9 cellular contexts compared by ENCODE assay signal in genomic region chr11:6233984-6234313, GRCh38. TPM values are rescaled to one million over a fixed set of nuclear protein-coding genes. Genes with fewer than 3 reads are reported as not detected.
DNase-seq lines count a peak whose midpoint lies in the region; ATAC-seq, FAIRE-seq and TF ChIP-seq lines count a peak whose summit lies in the region.
"Had no signal": no experiment of that assay in that cellular context is flagged by ENCODE, and none has a peak within 500 bp of the region (broad histone marks: within the 10 kb centered on the region; RNA-seq: fewer than 3 reads in every experiment).

No MANE protein-coding gene starts in this region.

- BruUV-seq in OCI-LY7 (replicated peaks; lab: Mats Ljungman, UMichigan), result no TSS peak

- 0 to 1% methylated on average over 9 of the region's 9 CpGs for WGBS in pancreas, 2 donors

- no peaks in the 10 kb centered on the region for H3K27me3 ChIP-seq in pancreas

- DNase-seq in OCI-LY7 (ENCODE audit: low spot score) (no peak), epithelial cell of prostate (ENCODE audit: low read depth, low spot score) (no peak), pancreas (no peak), anterior cingulate cortex (lab: John Stamatoyannopoulos, UW) (no peak), NCI-H345 (lab: John Stamatoyannopoulos, UW) (no peak), HuH-7 (ENCODE audit: low spot score) (no peak)
- DNase-seq in stimulated activated naive CD4-positive, alpha-beta T cell treated with Interleukin-2 at 50 U/mL for 16 hours (lab: John Stamatoyannopoulos, UW), result no peak

- H3K9me2 ChIP-seq in OCI-LY7 (ENCODE audit: insufficient read depth, low read length), result no peaks in the 10 kb centered on the region

- H3K36me3 ChIP-seq in OCI-LY7 (ENCODE audit: insufficient read depth, low read length) (no peaks in the 10 kb centered on the region), pancreas (no peaks in the 10 kb centered on the region)

- no peaks in the 10 kb centered on the region; the same call in 1 of the 2 replicates for H4K20me1 ChIP-seq in OCI-LY7 (ENCODE audit: insufficient read depth, low read length)

- TF ChIP-seq CTCF in OCI-LY7 (conservative IDR thresholded peaks at IDR 0.05; ENCODE audit: low read length) (no peak), pancreas (IDR thresholded peaks at IDR 0.05) (no peak)

- H3K27ac ChIP-seq in OCI-LY7 (ENCODE audit: low read depth, low read length, poor library complexity, severe bottlenecking), result no peak overlapping the region
- peak overlapping the region; percentile 41 for H3K27ac ChIP-seq in epithelial cell of prostate
- H3K27ac ChIP-seq in pancreas, result peak overlapping the region; percentile 45 to 59 (median 46)

- H3K4me3 ChIP-seq in OCI-LY7 (ENCODE audit: low read depth, low read length, poor library complexity, severe bottlenecking) (peak overlapping the region; percentile 86), pancreas (peak overlapping the region; percentile 70 to 75 (median 72))

- intact Hi-C loops in OCI-LY7 (cut with micrococcal nuclease; ENCODE audit: unreplicated experiment) (loop anchor here (10.0 kb wide), 3 partner anchors 451 to 691 kb away; partner anchors contain the start of genes MRPL17, OR2D3, TRIM22 and TRIM5), pancreas (cut with DNase I) (no loop called here)

- POLR2A ChIA-PET in OCI-LY7 (lab: Charles Lee), result interaction anchor here (1.0 to 2.1 kb wide), 3 partner anchors 10 to 66 kb away, joined by 5 to 6 read pairs (median 5); no protein-coding TSS in a partner anchor

- H3K4me2 ChIP-seq in OCI-LY7 (ENCODE audit: low read length), result peak overlapping the region; percentile 88

- H3K9me3 ChIP-seq in OCI-LY7 (ENCODE audit: low read length), result no peaks in the 10 kb centered on the region
- H3K9me3 ChIP-seq in pancreas, result no peaks in the 10 kb centered on the region

- no peak for FAIRE-seq in pancreas (lab: Jason Lieb, UNC)

- ATAC-seq in GM21723 (IDR thresholded peaks at IDR 0.05; ENCODE audit: unreplicated experiment), result peak; percentile 0
- ATAC-seq in pancreas, result peak in 2 of 4 donors; percentile 0 to 3

- H3K4me1 ChIP-seq in OCI-LY7 (ENCODE audit: insufficient read depth, low read length, poor library complexity, severe bottlenecking), result peaks cover 29% of the 10 kb centered on the region
- H3K4me1 ChIP-seq in pancreas, result peaks cover 0 to 12% (median 7%) of the 10 kb centered on the region in 3 donors

- peaks cover 19% of the 10 kb centered on the region; the same call in 1 of the 2 replicates for H3K79me2 ChIP-seq in OCI-LY7 (ENCODE audit: insufficient read depth, low read depth, low read length)

- peak overlapping the region; percentile 60; the same call in 1 of the 2 replicates for H2AFZ ChIP-seq in OCI-LY7 (ENCODE audit: low read length)

- CTCF ChIA-PET in OCI-LY7 (lab: Charles Lee; ENCODE audit: unreplicated experiment), result interaction anchor here (0.7 kb wide), 1 partner anchor 129 kb away, joined by 3 read pairs; no protein-coding TSS in a partner anchor

RNA-seq across cellular contexts. Expression of gene FHIP1B, which starts 0.5 kb away (rescaled TPM):
- total RNA-seq in OCI-LY7 (2014; rRNA removed; shearing (Covaris generic)), result 15.7 and 20.1 TPM in 2 replicates
- total RNA-seq in OCI-LY7 (2022) (19.9 and 21.2 TPM in 2 replicates), pancreas (10 to 100 TPM; 13.0 to 28.1 (median 18.4) TPM)
- 10 to 100 TPM; 74.3 to 82.9 TPM for polyA plus RNA-seq in pancreas

RNA-seq across cellular contexts. Expression of gene CNGA4, which starts 4.9 kb away (rescaled TPM):
- total RNA-seq in OCI-LY7 (2014; rRNA removed; shearing (Covaris generic)), result 0.28 and 0.67 TPM in 2 replicates
- total RNA-seq in OCI-LY7 (2022) (0.97 and 1.0 TPM in 2 replicates), pancreas (under 1 TPM; 0.12 to 0.28 (median 0.22) TPM)
- under 1 TPM; 0.14 to 0.46 TPM for polyA plus RNA-seq in pancreas
- total RNA-seq: activated CD8-positive, alpha-beta memory T cell treated with anti-CD3 and anti-CD28 coated beads for 36 hours had no signal

RNA-seq across cellular contexts. Expression of gene CCKBR, which starts 25.7 kb away (rescaled TPM):
- total RNA-seq in OCI-LY7 (2014; rRNA removed; shearing (Covaris generic)), result not detected in 2 replicates
- not detected in 2 replicates for total RNA-seq in OCI-LY7 (2022)
- 10 to 100 TPM in 2 of 6 donors, 1 to 10 TPM in 4; 1.3 to 19.7 (median 3.1) TPM for total RNA-seq in pancreas
- polyA plus RNA-seq in pancreas, result 1 to 10 TPM; 2.5 to 7.7 TPM
- total RNA-seq: activated CD8-positive, alpha-beta memory T cell treated with anti-CD3 and anti-CD28 coated beads for 36 hours had no signal

RNA-seq across cellular contexts. Expression of gene C11orf42, which starts 28.6 kb away (rescaled TPM):
- total RNA-seq in OCI-LY7 (2014; rRNA removed; shearing (Covaris generic)), result not detected in 2 replicates
- not detected in 2 replicates for total RNA-seq in OCI-LY7 (2022)
- not detected for total RNA-seq in pancreas
- polyA plus RNA-seq in pancreas, result not detected
- total RNA-seq: activated CD8-positive, alpha-beta memory T cell treated with anti-CD3 and anti-CD28 coated beads for 36 hours had no signal

RNA-seq across cellular contexts. Expression of gene OR52W1, which starts 34.9 kb away (rescaled TPM):
- total RNA-seq in OCI-LY7 (2014; rRNA removed; shearing (Covaris generic)), result not detected in 2 replicates
- not detected in 2 replicates for total RNA-seq in OCI-LY7 (2022)
- not detected for total RNA-seq in pancreas
- polyA plus RNA-seq in pancreas, result not detected
- total RNA-seq: activated CD8-positive, alpha-beta memory T cell treated with anti-CD3 and anti-CD28 coated beads for 36 hours had no signal
